In genomic region chr12:33439587-33440011, GRCh38 we compare ENCODE assay signal across 8 cellular contexts. TPM values are rescaled to one million over a fixed set of nuclear protein-coding genes. Genes with fewer than 3 reads are reported as not detected.
DNase-seq lines count a peak whose midpoint lies in the region; ATAC-seq, FAIRE-seq and TF ChIP-seq lines count a peak whose summit lies in the region.
"Had no signal": no experiment of that assay in that cellular context is flagged by ENCODE, and none has a peak within 500 bp of the region (broad histone marks: within the 10 kb centered on the region; RNA-seq: fewer than 3 reads in every experiment).

SYT10 (minus strand) TSS chr12:33439819; CDS start chr12:33439522, 297 bp downstream.

- TF ChIP-seq CTCF in GM10248 (IDR thresholded peaks at IDR 0.05; ENCODE audit: control extremely low read depth, extremely low read depth, low read depth, missing control alignments) (no peak), fibroblast of the aortic adventitia (IDR thresholded peaks at IDR 0.05; ENCODE audit: insufficient read depth, low read length) (no peak)

- H3K18ac ChIP-seq in trophoblast cell (ENCODE audit: low read length): peak within 1 kb of the TSS; percentile 33

- peak within 1 kb of the TSS; percentile 83 for H2AFZ ChIP-seq in trophoblast cell (ENCODE audit: insufficient read depth, low read length, poor library complexity)

- H3K4me2 ChIP-seq in trophoblast cell (ENCODE audit: low read length): peak within 1 kb of the TSS; percentile 100

- ATAC-seq in GM18861 (IDR thresholded peaks at IDR 0.05; ENCODE audit: unreplicated experiment) (no peak), HG02642 (IDR thresholded peaks at IDR 0.05; ENCODE audit: poor library complexity, unreplicated experiment) (no peak)

- H3K4me3 ChIP-seq in fibroblast of the aortic adventitia (ENCODE audit: low read depth, low read length) (peak within 1 kb of the TSS; percentile 79), trophoblast cell (ENCODE audit: low read depth, low read length) (peak within 1 kb of the TSS; percentile 79)

- H3K27ac ChIP-seq in trophoblast cell (ENCODE audit: low read depth, low read length): no peak within 1 kb of the TSS

- POLR2A ChIA-PET in GM10248 (lab: Yijun Ruan, JAX): no interaction called here

- no peaks in the 10 kb centered on the region for H3K79me2 ChIP-seq in trophoblast cell (ENCODE audit: control insufficient read depth, insufficient read depth, low read length, poor library complexity)

- H3K9ac ChIP-seq in trophoblast cell (ENCODE audit: low read length): no peak within 1 kb of the TSS

- H4K91ac ChIP-seq in trophoblast cell (ENCODE audit: low read depth, low read length): no peak within 1 kb of the TSS

- H2AK5ac ChIP-seq in trophoblast cell (ENCODE audit: low read length): no peak within 1 kb of the TSS

- H2BK120ac ChIP-seq in trophoblast cell (ENCODE audit: insufficient read depth, low read length, poor library complexity): no peak within 1 kb of the TSS

- WGBS in trophoblast cell (ENCODE audit: extremely low coverage, insufficient coverage, insufficient read length): no CpG with 5 or more reads among the region's 49 CpGs

- peaks cover 1% of the 10 kb centered on the region for H3K9me3 ChIP-seq in trophoblast cell (ENCODE audit: insufficient read depth, low read depth, low read length)

- CTCF ChIA-PET in GM10248 (lab: Yijun Ruan, JAX): no interaction called here

- H4K8ac ChIP-seq in trophoblast cell (ENCODE audit: low read depth, low read length): peak within 1 kb of the TSS; percentile 13

- H3K23ac ChIP-seq in trophoblast cell (ENCODE audit: low read length): no peak within 1 kb of the TSS

- H3K79me1 ChIP-seq in trophoblast cell (ENCODE audit: low read length): peaks cover 6% of the 10 kb centered on the region

- H2BK5ac ChIP-seq in trophoblast cell (ENCODE audit: low read depth, low read length, poor library complexity): no peak within 1 kb of the TSS

- peaks cover 0 to 5% of the 10 kb centered on the region in 2 experiments for H3K4me1 ChIP-seq in trophoblast cell (ENCODE audit: control insufficient read depth in 1 of 2, insufficient read depth in 2 of 2, low read length in 2 of 2)

- peak within 1 kb of the TSS; percentile 8 for H3K14ac ChIP-seq in trophoblast cell (ENCODE audit: low read length)

- FAIRE-seq in GM12891 (lab: Jason Lieb, UNC): no peak

- H3K27me3 ChIP-seq in trophoblast cell (ENCODE audit: insufficient read depth, low read length): peaks cover 16% of the 10 kb centered on the region

- DNase-seq in GM10248 (ENCODE audit: extremely low spot score): peak; percentile 10
- DNase-seq in NCI-H748 treated with DMSO at 0.1 percent for 48 hours (lab: John Stamatoyannopoulos, UW): peak; percentile 91
- no peak for DNase-seq in fibroblast of the aortic adventitia (ENCODE audit: low read depth)
- peak; percentile 3 to 48 for DNase-seq in trophoblast cell
- no peak for DNase-seq in GM12891 (ENCODE audit: insufficient read length, low spot score)

- H3K4ac ChIP-seq in trophoblast cell (ENCODE audit: low read depth, low read length): no peak within 1 kb of the TSS

- peak within 1 kb of the TSS; percentile 42 for H2BK12ac ChIP-seq in trophoblast cell (ENCODE audit: low read length)

- no peak for TF ChIP-seq POLR2A in GM12891 (IDR thresholded peaks at IDR 0.05; ENCODE audit: low read depth, low read length)

- H3K36me3 ChIP-seq in trophoblast cell (ENCODE audit: control insufficient read depth in 1 of 2, insufficient read depth in 2 of 2, low read length in 2 of 2): no peaks in the 10 kb centered on the region

- no peak within 1 kb of the TSS for H4K12ac ChIP-seq in trophoblast cell (ENCODE audit: low read depth, low read length)

TF ChIP-seq in GM12891, 5 proteins besides CTCF, POLR2A, EP300 and RAD21:
- TF ChIP-seq PAX5 (IDR thresholded peaks at IDR 0.05; ENCODE audit: insufficient read depth, low read length, severe bottlenecking) (no peak), POLR2AphosphoS5 (IDR thresholded peaks at IDR 0.05; ENCODE audit: low read depth, low read length) (no peak), TAF1 (IDR thresholded peaks at IDR 0.05; ENCODE audit: low read depth, low read length) (no peak), POU2F2 (IDR thresholded peaks at IDR 0.05; ENCODE audit: low read depth, low read length) (no peak), SPI1 (IDR thresholded peaks at IDR 0.05; ENCODE audit: low read depth, low read length) (no peak)
TF ChIP-seq in GM12891: peak in this region for 0.

RNA-seq across cellular contexts. Expression of gene SYT10, which starts in this region (rescaled TPM):
- not detected in 2 replicates for total RNA-seq in fibroblast of the aortic adventitia (ENCODE audit: low replicate concordance)
- polyA plus RNA-seq in trophoblast cell (2013): 1.3 and 1.4 TPM in 2 replicates
- polyA plus RNA-seq in GM12891 (2012; ENCODE audit: low read depth, missing spikeins): not detected
- total RNA-seq: NCI-H460 had no signal

Comparison
In these comparisons a context has a peak if more than half of its experiments do, and no peak if none do; other contexts are left out.
1. DNase-seq: peak in GM10248 (single experiment), NCI-H748 treated with DMSO at 0.1 percent for 48 hours (single experiment) and trophoblast cell (2 of 2); none in fibroblast of the aortic adventitia (single experiment) and GM12891 (single experiment).